In the genomic region with DNA sequence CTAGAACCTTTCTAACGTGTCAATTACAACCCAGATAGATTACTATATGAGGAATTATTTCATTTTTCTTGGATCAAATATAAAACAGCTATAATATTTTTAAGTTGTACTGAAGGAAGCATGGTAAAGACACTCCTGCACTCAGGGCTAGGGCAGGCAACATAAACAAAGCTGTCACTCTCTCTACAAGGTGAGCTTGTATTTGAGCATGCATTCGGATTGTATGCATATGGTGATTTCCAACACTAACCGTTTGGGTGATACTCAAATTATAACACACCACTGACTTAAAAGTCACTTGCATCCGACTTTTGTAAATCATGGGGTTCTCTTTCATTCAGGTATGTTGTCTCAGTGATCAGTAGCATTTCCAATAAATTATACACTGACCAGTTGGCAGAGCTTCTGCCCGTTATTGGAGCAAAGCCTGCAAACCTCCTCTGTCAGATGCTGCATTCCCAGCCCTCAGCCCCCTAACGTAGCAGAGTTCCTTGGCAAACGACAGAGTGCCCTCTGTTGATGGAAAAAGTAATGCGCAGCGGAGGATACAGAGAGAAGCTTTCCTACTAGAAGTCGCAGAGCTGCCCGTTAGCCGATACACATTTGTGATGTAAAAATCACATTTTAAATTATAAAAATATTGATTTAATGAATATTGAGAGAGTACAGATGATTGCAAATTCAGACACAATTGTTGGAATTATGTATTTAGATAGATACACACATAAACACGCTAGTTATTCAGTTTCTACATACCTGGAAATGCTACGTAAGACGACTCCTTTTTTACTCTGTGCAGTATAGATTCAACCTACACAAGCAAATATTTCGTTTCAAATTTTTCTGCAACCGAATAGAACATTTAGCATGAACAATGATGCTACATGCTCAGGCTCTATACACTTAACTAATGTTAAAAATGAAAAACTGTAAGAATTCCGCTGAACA, we compare ENCODE assay signal across 8 cellular contexts.
A peak's percentile ranks its signal among the peaks of the same experiment; 100 is the strongest.
DNase-seq lines count a peak whose midpoint lies in the region; ATAC-seq and TF ChIP-seq lines count a peak whose summit lies in the region.

No MANE protein-coding gene starts in this region.

- no peak overlapping the region for H2AFZ ChIP-seq in neural cell (ENCODE audit: low read depth, low read length)

- peak overlapping the region; percentile 17 for H3K9ac ChIP-seq in neural cell (ENCODE audit: low read length)

- no peak overlapping the region for H3K4me2 ChIP-seq in neural cell (ENCODE audit: low read length)

- H3K4me3 ChIP-seq in esophagus squamous epithelium (no peak overlapping the region), neural cell (ENCODE audit: low read length) (peak overlapping the region; percentile 25)

- no peak overlapping the region for H3K27ac ChIP-seq in esophagus squamous epithelium
- peak overlapping the region; percentile 39 for H3K27ac ChIP-seq in neural cell (ENCODE audit: low read length)

- no peaks in the 10 kb centered on the region for H3K9me2 ChIP-seq in neural cell (ENCODE audit: insufficient read depth, low read length)

- TF ChIP-seq EP300 in neural cell (conservative IDR thresholded peaks at IDR 0.05; ENCODE audit: poor library complexity, severe bottlenecking) = no peak

- no peaks in the 10 kb centered on the region for H4K20me1 ChIP-seq in neural cell (ENCODE audit: insufficient read depth)

- peak; percentile 52 for DNase-seq in EH (ENCODE audit: low read depth)
- DNase-seq in NCI-H345 treated with DMSO at 0.1 percent for 48 hours (lab: John Stamatoyannopoulos, UW; ENCODE audit: unreplicated experiment) = peak; percentile 86
- peak; percentile 39 to 54 for DNase-seq in activated CD4-positive, alpha-beta T cell treated with anti-CD3 and anti-CD28 coated beads, Interleukin-2, amount 50 U/mL, for 48 hours
- DNase-seq in esophagus squamous epithelium (lab: John Stamatoyannopoulos, UW) = no peak
- no peak for DNase-seq in GF-D8 (lab: John Stamatoyannopoulos, UW)

- ATAC-seq in HG03097 (IDR thresholded peaks at IDR 0.05; ENCODE audit: low FRiP score, unreplicated experiment) (peak; percentile 57), GM21390 (IDR thresholded peaks at IDR 0.05; ENCODE audit: unreplicated experiment) (no peak)

- H3K4me1 ChIP-seq in esophagus squamous epithelium = no peaks in the 10 kb centered on the region

- H3K9me3 ChIP-seq in esophagus squamous epithelium = no peaks in the 10 kb centered on the region
- no peaks in the 10 kb centered on the region for H3K9me3 ChIP-seq in neural cell (ENCODE audit: low read length)

- no peaks in the 10 kb centered on the region for H3F3A ChIP-seq in neural cell (ENCODE audit: insufficient read depth, low read length, poor library complexity, severe bottlenecking)

- H3K79me2 ChIP-seq in neural cell (replicated peaks; ENCODE audit: insufficient read depth, low read length) = no peaks in the 10 kb centered on the region

- no peak for TF ChIP-seq POLR2A in esophagus squamous epithelium (IDR thresholded peaks at IDR 0.05)

- TF ChIP-seq RAD21 in neural cell (conservative IDR thresholded peaks at IDR 0.05) = peak; percentile 91

- H3K27me3 ChIP-seq in esophagus squamous epithelium = peaks cover 0 to 88% (median 8%) of the 10 kb centered on the region in 4 donors
- H3K27me3 ChIP-seq in neural cell (ENCODE audit: insufficient read depth, low read depth, low read length) = peaks cover 5% of the 10 kb centered on the region

- intact Hi-C loops in esophagus squamous epithelium (cut with DNase I) = loop anchor here (10.0 kb wide), 3 partner anchors 251 to 521 kb away; a partner anchor contains a TSS

- H3K36me3 ChIP-seq in esophagus squamous epithelium (no peaks in the 10 kb centered on the region), neural cell (ENCODE audit: insufficient read depth, low read length) (no peaks in the 10 kb centered on the region)

- WGBS in esophagus squamous epithelium, 2 donors = 13 to 17% methylated on average over 17 to 18 of the region's 18 CpGs

- TF ChIP-seq CTCF in esophagus squamous epithelium (IDR thresholded peaks at IDR 0.05) (peak in 5 of 6 experiments; percentile 33 to 46 (median 36)), neural cell (IDR thresholded peaks at IDR 0.05; ENCODE audit: poor library complexity, severe bottlenecking) (peak; percentile 86)

TF ChIP-seq in neural cell, 6 proteins besides CTCF, POLR2A, EP300 and RAD21:
- peak; percentile 39 for TF ChIP-seq POLR2AphosphoS5 (IDR thresholded peaks at IDR 0.05)
- TF ChIP-seq, protein P1, sequence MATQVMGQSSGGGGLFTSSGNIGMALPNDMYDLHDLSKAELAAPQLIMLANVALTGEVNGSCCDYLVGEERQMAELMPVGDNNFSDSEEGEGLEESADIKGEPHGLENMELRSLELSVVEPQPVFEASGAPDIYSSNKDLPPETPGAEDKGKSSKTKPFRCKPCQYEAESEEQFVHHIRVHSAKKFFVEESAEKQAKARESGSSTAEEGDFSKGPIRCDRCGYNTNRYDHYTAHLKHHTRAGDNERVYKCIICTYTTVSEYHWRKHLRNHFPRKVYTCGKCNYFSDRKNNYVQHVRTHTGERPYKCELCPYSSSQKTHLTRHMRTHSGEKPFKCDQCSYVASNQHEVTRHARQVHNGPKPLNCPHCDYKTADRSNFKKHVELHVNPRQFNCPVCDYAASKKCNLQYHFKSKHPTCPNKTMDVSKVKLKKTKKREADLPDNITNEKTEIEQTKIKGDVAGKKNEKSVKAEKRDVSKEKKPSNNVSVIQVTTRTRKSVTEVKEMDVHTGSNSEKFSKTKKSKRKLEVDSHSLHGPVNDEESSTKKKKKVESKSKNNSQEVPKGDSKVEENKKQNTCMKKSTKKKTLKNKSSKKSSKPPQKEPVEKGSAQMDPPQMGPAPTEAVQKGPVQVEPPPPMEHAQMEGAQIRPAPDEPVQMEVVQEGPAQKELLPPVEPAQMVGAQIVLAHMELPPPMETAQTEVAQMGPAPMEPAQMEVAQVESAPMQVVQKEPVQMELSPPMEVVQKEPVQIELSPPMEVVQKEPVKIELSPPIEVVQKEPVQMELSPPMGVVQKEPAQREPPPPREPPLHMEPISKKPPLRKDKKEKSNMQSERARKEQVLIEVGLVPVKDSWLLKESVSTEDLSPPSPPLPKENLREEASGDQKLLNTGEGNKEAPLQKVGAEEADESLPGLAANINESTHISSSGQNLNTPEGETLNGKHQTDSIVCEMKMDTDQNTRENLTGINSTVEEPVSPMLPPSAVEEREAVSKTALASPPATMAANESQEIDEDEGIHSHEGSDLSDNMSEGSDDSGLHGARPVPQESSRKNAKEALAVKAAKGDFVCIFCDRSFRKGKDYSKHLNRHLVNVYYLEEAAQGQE (IDR thresholded peaks at IDR 0.05; ENCODE audit: borderline replicate concordance) = no peak
- TF ChIP-seq SMC3 (conservative IDR thresholded peaks at IDR 0.05; ENCODE audit: poor library complexity) = peak; percentile 91

Comparison
In these comparisons a context has a peak if more than half of its experiments do, and no peak if none do; other contexts are left out.
1. DNase-seq: peak in EH (single experiment), NCI-H345 treated with DMSO at 0.1 percent for 48 hours (single experiment) and activated CD4-positive, alpha-beta T cell treated with anti-CD3 and anti-CD28 coated beads, Interleukin-2, amount 50 U/mL, for 48 hours (2 of 2); none in esophagus squamous epithelium (single experiment) and GF-D8 (single experiment).